Comparison of ENCODE assay signal across 1 cellular context in the genomic region with DNA sequence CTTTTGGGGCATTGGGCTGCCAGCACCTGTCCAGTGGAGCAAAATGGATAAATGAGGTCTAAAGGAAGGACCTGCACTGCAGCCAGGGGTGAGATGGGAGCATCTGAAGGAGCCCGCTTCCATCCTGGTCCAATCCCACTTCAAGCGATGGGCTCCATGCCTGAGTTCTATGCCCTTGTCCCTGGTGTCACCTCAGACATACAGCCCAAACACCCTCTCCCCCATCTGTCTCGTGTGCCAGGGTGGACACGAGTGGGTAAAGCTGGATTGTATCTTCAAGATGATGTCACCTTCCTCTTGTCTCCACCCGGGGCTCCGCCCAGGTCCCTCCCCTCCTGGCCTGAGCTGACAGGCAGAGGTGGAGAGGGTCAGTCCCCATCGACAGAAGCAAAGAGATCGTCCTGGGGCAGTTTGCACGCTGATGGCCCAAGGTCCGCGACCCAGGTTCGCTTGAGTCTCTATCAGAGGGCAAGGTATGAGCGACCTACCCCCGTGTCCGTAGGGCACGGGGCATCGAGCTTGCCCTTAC.
TF ChIP-seq lines count a peak whose summit lies in the region.

No MANE protein-coding gene starts in this region.

TF ChIP-seq in HepG2, 621 proteins besides CTCF, POLR2A, EP300 and RAD21 (continued from another document and continues in another):
- TF ChIP-seq AHDC1 (CRISPR knock-in tag; IDR thresholded peaks at IDR 0.05; ENCODE audit: borderline replicate concordance): no peak
- TF ChIP-seq ZNF350 (CRISPR knock-in tag; IDR thresholded peaks at IDR 0.05; ENCODE audit: borderline replicate concordance, low read depth): no peak
- TF ChIP-seq MLLT10 (CRISPR knock-in tag; IDR thresholded peaks at IDR 0.05): no peak
- no peak for TF ChIP-seq ZNF772 (CRISPR knock-in tag; IDR thresholded peaks at IDR 0.05)
- TF ChIP-seq, protein P1, sequence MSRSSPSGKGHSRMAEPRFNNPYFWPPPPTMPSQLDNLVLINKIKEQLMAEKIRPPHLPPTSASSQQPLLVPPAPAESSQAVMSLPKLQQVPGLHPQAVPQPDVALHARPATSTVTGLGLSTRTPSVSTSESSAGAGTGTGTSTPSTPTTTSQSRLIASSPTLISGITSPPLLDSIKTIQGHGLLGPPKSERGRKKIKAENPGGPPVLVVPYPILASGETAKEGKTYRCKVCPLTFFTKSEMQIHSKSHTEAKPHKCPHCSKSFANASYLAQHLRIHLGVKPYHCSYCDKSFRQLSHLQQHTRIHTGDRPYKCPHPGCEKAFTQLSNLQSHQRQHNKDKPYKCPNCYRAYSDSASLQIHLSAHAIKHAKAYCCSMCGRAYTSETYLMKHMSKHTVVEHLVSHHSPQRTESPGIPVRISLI (CRISPR knock-in tag; IDR thresholded peaks at IDR 0.05; ENCODE audit: borderline replicate concordance): no peak
- no peak for TF ChIP-seq JDP2 (CRISPR knock-in tag; IDR thresholded peaks at IDR 0.05; ENCODE audit: borderline replicate concordance)
- no peak for TF ChIP-seq ZFP90 (CRISPR knock-in tag; IDR thresholded peaks at IDR 0.05; ENCODE audit: borderline replicate concordance)
- no peak for TF ChIP-seq TGIF2 (CRISPR knock-in tag; IDR thresholded peaks at IDR 0.05)
- TF ChIP-seq ZSCAN9 (CRISPR knock-in tag; IDR thresholded peaks at IDR 0.05; ENCODE audit: borderline replicate concordance): no peak
- no peak for TF ChIP-seq ZMAT5 (CRISPR knock-in tag; IDR thresholded peaks at IDR 0.05; ENCODE audit: borderline replicate concordance, low read depth)
- no peak for TF ChIP-seq MXD1 (CRISPR knock-in tag; IDR thresholded peaks at IDR 0.05)
- no peak for TF ChIP-seq ZNF30 (CRISPR knock-in tag; IDR thresholded peaks at IDR 0.05)
- TF ChIP-seq MED8 (CRISPR knock-in tag; IDR thresholded peaks at IDR 0.05; ENCODE audit: insufficient replicate concordance): no peak
- TF ChIP-seq ELF3 (CRISPR knock-in tag; IDR thresholded peaks at IDR 0.05): no peak
- no peak for TF ChIP-seq ZFP36L1 (CRISPR knock-in tag; IDR thresholded peaks at IDR 0.05)
- TF ChIP-seq GTF3A (CRISPR knock-in tag; conservative IDR thresholded peaks at IDR 0.05): 0 out of 2 replicates have a peak, but pooled peaks have one; percentile 29
- no peak for TF ChIP-seq ZBTB7B (CRISPR knock-in tag; IDR thresholded peaks at IDR 0.05)
- TF ChIP-seq PLRG1 (conservative IDR thresholded peaks at IDR 0.05): no peak
- TF ChIP-seq ZNF460 (CRISPR knock-in tag; IDR thresholded peaks at IDR 0.05; ENCODE audit: borderline replicate concordance): no peak
- no peak for TF ChIP-seq MAF1 (CRISPR knock-in tag; IDR thresholded peaks at IDR 0.05; ENCODE audit: borderline replicate concordance)
- TF ChIP-seq, protein P2, sequence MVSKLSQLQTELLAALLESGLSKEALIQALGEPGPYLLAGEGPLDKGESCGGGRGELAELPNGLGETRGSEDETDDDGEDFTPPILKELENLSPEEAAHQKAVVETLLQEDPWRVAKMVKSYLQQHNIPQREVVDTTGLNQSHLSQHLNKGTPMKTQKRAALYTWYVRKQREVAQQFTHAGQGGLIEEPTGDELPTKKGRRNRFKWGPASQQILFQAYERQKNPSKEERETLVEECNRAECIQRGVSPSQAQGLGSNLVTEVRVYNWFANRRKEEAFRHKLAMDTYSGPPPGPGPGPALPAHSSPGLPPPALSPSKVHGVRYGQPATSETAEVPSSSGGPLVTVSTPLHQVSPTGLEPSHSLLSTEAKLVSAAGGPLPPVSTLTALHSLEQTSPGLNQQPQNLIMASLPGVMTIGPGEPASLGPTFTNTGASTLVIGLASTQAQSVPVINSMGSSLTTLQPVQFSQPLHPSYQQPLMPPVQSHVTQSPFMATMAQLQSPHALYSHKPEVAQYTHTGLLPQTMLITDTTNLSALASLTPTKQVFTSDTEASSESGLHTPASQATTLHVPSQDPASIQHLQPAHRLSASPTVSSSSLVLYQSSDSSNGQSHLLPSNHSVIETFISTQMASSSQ (IDR thresholded peaks at IDR 0.05; ENCODE audit: low read depth): no peak
- TF ChIP-seq, protein P2 (CRISPR knock-in tag; IDR thresholded peaks at IDR 0.05; ENCODE audit: borderline replicate concordance): no peak; the same call in 1 of the 2 replicates
- 0 out of 2 replicates have a peak, but pooled peaks have one; percentile 5 for TF ChIP-seq ZNF234 (CRISPR knock-in tag; conservative IDR thresholded peaks at IDR 0.05)
- no peak for TF ChIP-seq KAT8 (CRISPR knock-in tag; IDR thresholded peaks at IDR 0.05)
- peak; percentile 0 for TF ChIP-seq TBL1XR1 (IDR thresholded peaks at IDR 0.05; ENCODE audit: borderline replicate concordance, low read length, partially characterized antibody)
- TF ChIP-seq ZMYM2 (CRISPR knock-in tag; IDR thresholded peaks at IDR 0.05): no peak
- TF ChIP-seq TSC22D2 (CRISPR knock-in tag; IDR thresholded peaks at IDR 0.05; ENCODE audit: borderline replicate concordance): 0 out of 2 replicates have a peak, but pooled peaks have one; percentile 7
- TF ChIP-seq, protein P3, sequence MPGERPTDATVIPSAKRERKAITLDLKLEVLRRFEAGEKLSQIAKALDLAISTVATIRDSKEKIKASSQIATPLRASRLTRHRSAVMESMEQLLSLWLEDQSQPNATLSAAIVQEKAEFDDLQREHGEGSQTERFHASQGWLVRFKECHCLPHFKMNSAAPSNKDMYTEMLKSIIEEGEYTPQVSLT (CRISPR knock-in tag; IDR thresholded peaks at IDR 0.05; ENCODE audit: borderline replicate concordance, low read depth): no peak
- no peak for TF ChIP-seq ZBTB40 (IDR thresholded peaks at IDR 0.05)
- TF ChIP-seq ZBTB40 (CRISPR knock-in tag; IDR thresholded peaks at IDR 0.05): peak; percentile 51; the same call in 1 of the 2 replicates
- no peak for TF ChIP-seq ZNF616 (CRISPR knock-in tag; IDR thresholded peaks at IDR 0.05; ENCODE audit: low read depth)
- no peak for TF ChIP-seq HNRNPLL (IDR thresholded peaks at IDR 0.05; ENCODE audit: low read depth, low read length, poor library complexity, severe bottlenecking)
- TF ChIP-seq CBX2 (IDR thresholded peaks at IDR 0.05; ENCODE audit: low read depth, low read length): no peak
- no peak for TF ChIP-seq CBX2 (CRISPR knock-in tag; IDR thresholded peaks at IDR 0.05; ENCODE audit: low read depth)
- TF ChIP-seq HMG20A (CRISPR knock-in tag; IDR thresholded peaks at IDR 0.05; ENCODE audit: borderline replicate concordance): no peak
- TF ChIP-seq, protein P4, sequence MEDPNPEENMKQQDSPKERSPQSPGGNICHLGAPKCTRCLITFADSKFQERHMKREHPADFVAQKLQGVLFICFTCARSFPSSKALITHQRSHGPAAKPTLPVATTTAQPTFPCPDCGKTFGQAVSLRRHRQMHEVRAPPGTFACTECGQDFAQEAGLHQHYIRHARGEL (CRISPR knock-in tag; IDR thresholded peaks at IDR 0.05): no peak
- no peak for TF ChIP-seq ELF1 (CRISPR knock-in tag; IDR thresholded peaks at IDR 0.05)
